ENCODE assay signal across 31 cellular contexts in genomic region chr15:68019814-68020525, GRCh38. TPM values are rescaled to one million over a fixed set of nuclear protein-coding genes. Genes with fewer than 3 reads are reported as not detected.
A peak's percentile ranks its signal among the peaks of the same experiment; 100 is the strongest.
DNase-seq lines count a peak whose midpoint lies in the region; ATAC-seq, FAIRE-seq and TF ChIP-seq lines count a peak whose summit lies in the region.
"Had no signal": no experiment of that assay in that cellular context is flagged by ENCODE, and none has a peak within 500 bp of the region (broad histone marks: within the 10 kb centered on the region; RNA-seq: fewer than 3 reads in every experiment).

No MANE protein-coding gene starts in this region.

- peaks cover 10% of the 10 kb centered on the region for H3K27me3 Mint-ChIP-seq in GM23338 (ENCODE audit: insufficient read depth, low read depth, poor library complexity)

- H2AFZ ChIP-seq in GM23338: 0 out of 2 replicates have a peak overlapping the region, but pooled peaks have one; percentile 47
- H2AFZ ChIP-seq in GM12878 (ENCODE audit: control insufficient read depth, low read depth, low read length): no peak overlapping the region
- H2AFZ ChIP-seq: PC-9 had no signal

- H3K4me3 ChIP-seq in GM23338 (no peak overlapping the region), GM12878 (no peak overlapping the region), mesendoderm (ENCODE audit: low read length) (no peak overlapping the region), lower leg skin (ENCODE audit: low read depth, poor library complexity, severe bottlenecking) (no peak overlapping the region)
- H3K4me3 ChIP-seq: A549; BLaER1 treated with 17β-estradiol and CSF1 and Interleukin-3, amounts not matched to agents 10 nM and 100 nM; PC-9 had no signal

- H3K4me1 ChIP-seq in GM23338 (ENCODE audit: insufficient read depth) (no peaks in the 10 kb centered on the region), GM12878 (ENCODE audit: control insufficient read depth, insufficient read depth, low read length) (no peaks in the 10 kb centered on the region), mesendoderm (ENCODE audit: control insufficient read depth, low read depth, low read length) (no peaks in the 10 kb centered on the region)
- H3K4me1 ChIP-seq: A549 had no signal

- SMC1A ChIA-PET in GM12878 (lab: Charles Lee; ENCODE audit: uncharacterized antibody, unreplicated experiment): interaction anchor here (1.0 to 1.7 kb wide), 2 partner anchors 10 to 82 kb away, joined by 3 to 4 read pairs; no protein-coding TSS in a partner anchor

- RAD21 ChIA-PET in GM12878 (lab: Charles Lee; ENCODE audit: unreplicated experiment): interaction anchor here (0.7 kb wide), 1 partner anchor 14 kb away, joined by 3 read pairs; no protein-coding TSS in a partner anchor

- no peaks in the 10 kb centered on the region for H3K79me1 ChIP-seq in mesendoderm (ENCODE audit: low read length)

- no peaks in the 10 kb centered on the region for H3K4me1 Mint-ChIP-seq in GM23338

- no peak for TF ChIP-seq RAD21 in GM12878 (IDR thresholded peaks at IDR 0.05; ENCODE audit: insufficient read depth, low read depth, low read length)

- no peak overlapping the region for H3K4me3 Mint-ChIP-seq in GM23338
- H3K4me3 Mint-ChIP-seq: CD8-positive, alpha-beta T cell had no signal

- no peaks in the 10 kb centered on the region; the same call in 2 of the 3 replicates for H3K9me3 Mint-ChIP-seq in GM23338
- H3K9me3 Mint-ChIP-seq: CD8-positive, alpha-beta T cell had no signal

- TF ChIP-seq CTCF in GM23338 (conservative IDR thresholded peaks at IDR 0.05; ENCODE audit: low read depth in 2 of 2) (no peak), GM12878 (IDR thresholded peaks at IDR 0.05 in 2 of 3, conservative IDR thresholded peaks at IDR 0.05 in 1 of 3; ENCODE audit: control insufficient read depth in 2 of 3, extremely low read depth in 1 of 3, insufficient read depth in 1 of 3, low read depth in 3 of 3, low read length in 3 of 3) (no peak), lower leg skin (IDR thresholded peaks at IDR 0.05) (no peak)

- no peaks in the 10 kb centered on the region for H3K36me3 ChIP-seq in GM23338 (ENCODE audit: insufficient read depth)
- no peaks in the 10 kb centered on the region for H3K36me3 ChIP-seq in GM12878 (ENCODE audit: control insufficient read depth in 2 of 2, insufficient read depth in 2 of 2, low read length in 1 of 2)
- H3K36me3 ChIP-seq in mesendoderm (ENCODE audit: control insufficient read depth, insufficient read depth, low read length): no peaks in the 10 kb centered on the region
- H3K36me3 ChIP-seq: BLaER1 treated with 17β-estradiol and CSF1 and Interleukin-3, amounts not matched to agents 10 nM and 100 nM had no signal

- no peak overlapping the region for H2BK5ac ChIP-seq in mesendoderm (ENCODE audit: low read length)

- DNase-seq in GM23338 (ENCODE audit: low spot score) (no peak), GM12878 (ENCODE audit: low read depth, low spot score) (no peak), mesendoderm (peak; percentile 37), lower leg skin (ENCODE audit: low spot score in 2 of 2) (no peak), cerebellar cortex (ENCODE audit: low spot score) (no peak), SHP77 treated with DMSO at 0.1 percent for 48 hours (lab: John Stamatoyannopoulos, UW) (no peak)
- DNase-seq: AML-193; CD8-positive, alpha-beta T cell; DMS 273 treated with DMSO at 0.1 percent for 48 hours; DMS79; EL; GF-D8; H7; KBM-7; MV-4-11; NCI-H1105; NCI-H1436 treated with DMSO at 0.1 percent for 48 hours; NCI-H187 treated with DMSO at 0.1 percent for 48 hours; NCI-H2171 treated with DMSO at 0.1 percent for 48 hours; NCI-H345; NCI-H510A treated with DMSO at 0.1 percent for 48 hours; NCI-H748 treated with DMSO at 0.1 percent for 48 hours; NK-92 treated with Interleukin-12 subunit alpha and Interleukin-12 subunit beta, amount 100 ng/mL, for 24 hours; PC-9; Right ventricle myocardium superior; RPMI8226 had no signal

- no peak overlapping the region for H3K27ac Mint-ChIP-seq in GM23338
- H3K27ac Mint-ChIP-seq: CD8-positive, alpha-beta T cell had no signal

- H2AK5ac ChIP-seq in mesendoderm (ENCODE audit: low read length): no peak overlapping the region

- ATAC-seq in GM23338 (no peak), GM12878 (no peak), GM18909 (IDR thresholded peaks at IDR 0.05; ENCODE audit: poor library complexity, unreplicated experiment) (no peak)
- ATAC-seq: A549; CD8-positive, alpha-beta T cell had no signal

- in situ Hi-C loops in GM12878 (cut with MboI): no loop called here

- no peak overlapping the region for H3K4me2 ChIP-seq in GM23338
- no peak overlapping the region for H3K4me2 ChIP-seq in GM12878 (ENCODE audit: control insufficient read depth, insufficient read depth)
- H3K4me2 ChIP-seq in mesendoderm (ENCODE audit: low read length): no peak overlapping the region
- H3K4me2 ChIP-seq: A549; BLaER1 treated with 17β-estradiol and CSF1 and Interleukin-3, amounts not matched to agents 10 nM and 100 nM; PC-9 had no signal

- H4K20me1 ChIP-seq in GM23338 (replicated peaks; ENCODE audit: insufficient read depth): no peaks in the 10 kb centered on the region
- H4K20me1 ChIP-seq in GM12878 (ENCODE audit: control insufficient read depth, insufficient read depth): no peaks in the 10 kb centered on the region
- H4K20me1 ChIP-seq: BLaER1 treated with 17β-estradiol and CSF1 and Interleukin-3, amounts not matched to agents 10 nM and 100 nM had no signal

- H3K9ac ChIP-seq in GM12878 (ENCODE audit: control insufficient read depth, insufficient read depth, low read length) (no peak overlapping the region), mesendoderm (ENCODE audit: low read length) (no peak overlapping the region)
- H3K9ac ChIP-seq: BLaER1 treated with 17β-estradiol and CSF1 and Interleukin-3, amounts not matched to agents 10 nM and 100 nM had no signal

- no TSS peak for BruUV-seq in GM12878 (replicated peaks; lab: Mats Ljungman, UMichigan)

- 0 out of 2 replicates have a peak, but pooled peaks cover 15% of the 10 kb centered on the region for H3K9me2 ChIP-seq in GM23338 (ENCODE audit: insufficient read depth)

- peak; percentile 13 for FAIRE-seq in GM12878 (lab: Jason Lieb, UNC)
- FAIRE-seq: GM12892, GM19239 had no signal

- H4K8ac ChIP-seq in mesendoderm (ENCODE audit: low read depth, low read length): no peak overlapping the region

- no peak for TF ChIP-seq EP300 in GM12878 (IDR thresholded peaks at IDR 0.05; ENCODE audit: borderline replicate concordance in 1 of 2, control insufficient read depth in 1 of 2, low read depth in 2 of 2, low read length in 2 of 2)

- CTCF ChIA-PET in GM12878 (lab: Yijun Ruan, JAX): interaction anchor here (0.5 to 1.5 kb wide), 2 partner anchors 14 to 52 kb away, joined by 3 read pairs; no protein-coding TSS in a partner anchor

- H3K27me3 ChIP-seq in GM23338 (ENCODE audit: insufficient read depth): no peaks in the 10 kb centered on the region
- H3K27me3 ChIP-seq in GM12878 (replicated peaks in 1 of 2; ENCODE audit: control insufficient read depth in 2 of 2, insufficient read depth in 2 of 2, low read length in 1 of 2): no peaks in the 10 kb centered on the region
- H3K27me3 ChIP-seq in mesendoderm (ENCODE audit: insufficient read depth, low read length, poor library complexity): no peaks in the 10 kb centered on the region
- H3K27me3 ChIP-seq: BLaER1 treated with 17β-estradiol and CSF1 and Interleukin-3, amounts not matched to agents 10 nM and 100 nM had no signal

- no peak overlapping the region for H3K27ac ChIP-seq in GM23338 (ENCODE audit: low read depth)
- H3K27ac ChIP-seq in GM12878 (ENCODE audit: control insufficient read depth, insufficient read depth): no peak overlapping the region
- no peak overlapping the region for H3K27ac ChIP-seq in mesendoderm (ENCODE audit: low read depth, low read length)
- H3K27ac ChIP-seq: BLaER1 treated with 17β-estradiol and CSF1 and Interleukin-3, amounts not matched to agents 10 nM and 100 nM; PC-9 had no signal

- no peaks in the 10 kb centered on the region for H3K36me3 Mint-ChIP-seq in GM23338 (ENCODE audit: low read depth)
- H3K36me3 Mint-ChIP-seq: CD8-positive, alpha-beta T cell had no signal

- no peak overlapping the region for H2BK15ac ChIP-seq in mesendoderm (replicated peaks; ENCODE audit: low read depth)

- H3K79me2 ChIP-seq in GM23338 (replicated peaks; ENCODE audit: insufficient read depth) (no peaks in the 10 kb centered on the region), GM12878 (ENCODE audit: control insufficient read depth, insufficient read depth, low read length) (no peaks in the 10 kb centered on the region), mesendoderm (ENCODE audit: control insufficient read depth, insufficient read depth, low read length) (no peaks in the 10 kb centered on the region)

- H3K18ac ChIP-seq in mesendoderm (ENCODE audit: low read length): no peak overlapping the region

- no peak overlapping the region for H3K56ac ChIP-seq in mesendoderm (ENCODE audit: low read length)

- 69% methylated on average over 9 of the region's 9 CpGs for WGBS in GM12878 (ENCODE audit: insufficient coverage, insufficient replicate concordance, low lambda C conversion rate, missing lambda C conversion rate)
- no CpG with 5 or more reads among the region's 9 CpGs for WGBS in mesendoderm (ENCODE audit: extremely low coverage, insufficient coverage, low lambda C conversion rate)
- WGBS in lower leg skin, 2 donors: 58 to 73% methylated on average over 6 to 9 of the region's 9 CpGs

- TF ChIP-seq POLR2A in GM12878 (IDR thresholded peaks at IDR 0.05; ENCODE audit: low read depth, low read length) (no peak), lower leg skin (IDR thresholded peaks at IDR 0.05) (no peak)

- H3F3A ChIP-seq in GM23338 (replicated peaks; ENCODE audit: low read depth): no peaks in the 10 kb centered on the region

- intact Hi-C loops in GM12878 (cut with micrococcal nuclease; ENCODE audit: unreplicated experiment) (no loop called here), lower leg skin (cut with DNase I; ENCODE audit: low total_unique reads) (no loop called here)

- no peak overlapping the region for H3K23ac ChIP-seq in mesendoderm (ENCODE audit: low read length)

- no peak overlapping the region for H4K5ac ChIP-seq in mesendoderm (ENCODE audit: low read length)

- no peak overlapping the region for H2BK120ac ChIP-seq in mesendoderm (ENCODE audit: low read depth, low read length)

- no peaks in the 10 kb centered on the region; the same call in 2 of the 3 replicates for H3K9me3 ChIP-seq in GM12878 (replicated peaks; ENCODE audit: control insufficient read depth, insufficient read depth, low read length)
- H3K9me3 ChIP-seq: A549 had no signal

- POLR2A ChIA-PET in GM12878 (lab: Charles Lee): interaction anchor here (1.2 kb wide), 1 partner anchor 11 kb away, joined by 5 read pairs; no protein-coding TSS in a partner anchor

- no peak overlapping the region for H3K4ac ChIP-seq in mesendoderm (ENCODE audit: low read depth, low read length)

RNA-seq across cellular contexts. Expression of gene PIAS1, which starts 34.1 kb away (rescaled TPM):
- total RNA-seq in GM23338 (2014; rRNA removed; shearing (Covaris generic)): 20.0 and 32.1 TPM in 2 replicates
- polyA plus RNA-seq in GM23338 (2016; fragmentation: Nextera tagmentation; extraction: Ambion mirVana) (23.3 and 30.7 TPM in 2 replicates), GM12878 (2011; rRNA removed) (94.6 and 96.3 TPM in 2 replicates), GM12878 (2014; fragmentation: Illumina TruSeq; extraction: Trizol) (62.4 and 74.5 TPM in 2 replicates), GM12878 (2014; fragmentation: Nextera tagmentation; extraction: Ambion mirVana) (10 to 100 TPM; 20.2 to 22.2 TPM), GM12878 (2014; rRNA removed) (24.8 and 27.1 TPM in 2 replicates), GM12878 (2016; fragmentation: Nextera tagmentation; extraction: Ambion mirVana) (10 to 100 TPM; 60.6 to 61.4 TPM)
- total RNA-seq in GM12878 (2013; cell fraction: nucleolus; rRNA removed): 530 and 583 TPM in 2 replicates
- total RNA-seq in GM12878 (2014; rRNA removed) (39.0 and 39.1 TPM in 2 replicates), GM12878 (2014; rRNA removed; fragmentation: Illumina TruSeq; extraction: Trizol) (32.3 and 37.9 TPM in 2 replicates), GM12878 (2021) (34.8 and 35.0 TPM in 2 replicates), lower leg skin (10 to 100 TPM; 32.6 to 59.5 (median 55.9) TPM)
- polyA plus RNA-seq in GM12878 (2011; ENCODE audit: low read depth): 50.6 TPM
- 76.3 and 82.8 TPM in 2 replicates for polyA plus RNA-seq in GM12878 (2011; cell fraction: cytosol; rRNA removed)
- polyA plus RNA-seq in GM12878 (2011; cell fraction: nucleus; rRNA removed): 118 and 121 TPM in 2 replicates
- polyA plus RNA-seq in GM12878 (2012): 29.4 and 31.0 TPM in 2 replicates
- polyA minus RNA-seq in GM12878 (2011; rRNA and poly(A)+ RNA removed): 141 and 178 TPM in 2 replicates
- 34.2 and 39.8 TPM in 2 replicates for polyA minus RNA-seq in GM12878 (2011; cell fraction: cytosol; rRNA and poly(A)+ RNA removed)
- 146 and 188 TPM in 2 replicates for polyA minus RNA-seq in GM12878 (2011; cell fraction: nucleus; rRNA and poly(A)+ RNA removed)
- polyA plus RNA-seq in mesendoderm (2013, experiment 1 of 2): 39.1 TPM
- polyA plus RNA-seq in mesendoderm (2013, experiment 2 of 2): 41.5 TPM
